Comparison of ENCODE assay signal across 15 cellular contexts in the genomic region with DNA sequence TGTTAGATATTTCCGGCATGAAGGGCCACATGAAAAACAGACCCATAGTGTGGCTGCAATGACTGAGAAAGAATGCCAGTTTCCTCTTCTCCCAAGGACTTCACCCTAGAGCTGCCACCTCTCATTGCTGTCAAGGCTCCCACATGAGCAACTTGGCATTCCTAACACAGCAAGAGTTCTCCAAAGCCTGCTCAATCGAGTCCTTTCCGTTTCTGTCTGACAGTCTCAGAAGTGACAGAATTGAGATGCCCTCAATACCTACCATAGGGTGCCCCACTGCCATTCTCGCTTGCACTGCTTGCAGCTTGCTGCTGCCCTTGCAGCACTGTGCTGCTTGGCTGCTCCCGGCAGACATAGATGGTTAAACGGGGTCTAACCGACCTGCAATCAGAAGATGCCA.
"Had no signal": no experiment of that assay in that cellular context is flagged by ENCODE, and none has a peak within 500 bp of the region (broad histone marks: within the 10 kb centered on the region; RNA-seq: fewer than 3 reads in every experiment).

No MANE protein-coding gene starts in this region.

- H3K9me3 Mint-ChIP-seq: naive thymus-derived CD8-positive, alpha-beta T cell; type B pancreatic cell had no signal

- H3K4me3 ChIP-seq: colonic mucosa, hepatocyte, mucosa of descending colon, right atrium auricular region, smooth muscle cell, vagina had no signal

- H3K4me1 ChIP-seq: colonic mucosa, right atrium auricular region had no signal

- H3K9me3 ChIP-seq: colonic mucosa, mucosa of descending colon, neutrophil, right atrium auricular region, vagina had no signal

- ATAC-seq: left colon; mucosa of descending colon; naive thymus-derived CD8-positive, alpha-beta T cell had no signal

- H3K27me3 ChIP-seq: colonic mucosa, hepatocyte, neutrophil, right atrium auricular region, vagina had no signal

- H3K4me3 Mint-ChIP-seq: naive thymus-derived CD8-positive, alpha-beta T cell; type B pancreatic cell had no signal

- H3K27me3 Mint-ChIP-seq: naive thymus-derived CD8-positive, alpha-beta T cell; type B pancreatic cell had no signal

- H3K27ac ChIP-seq: colonic mucosa, hepatocyte, neutrophil, right atrium auricular region, vagina had no signal

- H3K27ac Mint-ChIP-seq: type B pancreatic cell had no signal

- DNase-seq: colonic mucosa; dermis blood vessel endothelial cell; foreskin melanocyte; left colon; mammary epithelial cell; mucosa of descending colon; naive thymus-derived CD8-positive, alpha-beta T cell; stimulated activated CD4-positive, alpha-beta T cell treated with anti-CD3 and anti-CD28 coated beads, Interleukin-2, amount 100 ng/mL, for 48 hours; stimulated activated naive CD4-positive, alpha-beta T cell treated with Interleukin-2 at 50 U/mL for 16 hours had no signal
